14 cellular contexts compared by ENCODE assay signal in genomic region chr1:156101880-156102279, GRCh38. TPM values are rescaled to one million over a fixed set of nuclear protein-coding genes. Genes with fewer than 3 reads are reported as not detected.
DNase-seq lines count a peak whose midpoint lies in the region; ATAC-seq and TF ChIP-seq lines count a peak whose summit lies in the region.
"Had no signal": no experiment of that assay in that cellular context is flagged by ENCODE, and none has a peak within 500 bp of the region (broad histone marks: within the 10 kb centered on the region; RNA-seq: fewer than 3 reads in every experiment).

No MANE protein-coding gene starts in this region.

- H3K27me3 Mint-ChIP-seq in activated CD4-positive, alpha-beta T cell treated with anti-CD3 and anti-CD28 coated beads for 36 hours: peaks cover 5% of the 10 kb centered on the region

- H3K18ac ChIP-seq in mesenchymal stem cell (ENCODE audit: low read depth in 1 of 2, low read length in 2 of 2): peak overlapping the region in 1 of 2 experiments; percentile 49

- H3K9me3 ChIP-seq in ascending aorta (no peaks in the 10 kb centered on the region), mesenchymal stem cell (ENCODE audit: control insufficient read depth, low read length) (no peaks in the 10 kb centered on the region), subcutaneous abdominal adipose tissue (ENCODE audit: control insufficient read depth in 5 of 5, low read length in 5 of 5) (no peaks in the 10 kb centered on the region), left lung (no peaks in the 10 kb centered on the region)
- H3K9me3 ChIP-seq: prostate gland had no signal

- intact Hi-C loops in activated CD4-positive, alpha-beta T cell treated with anti-CD3 and anti-CD28 coated beads for 36 hours (cut with DNase I, micrococcal nuclease): no loop called here
- intact Hi-C loops in ascending aorta (cut with DNase I) (no loop called here), left lung (cut with DNase I) (no loop called here)

- H2BK120ac ChIP-seq in mesenchymal stem cell (ENCODE audit: low read depth, low read length): no peak overlapping the region

- H3K27ac ChIP-seq in ascending aorta: peak overlapping the region; percentile 95 to 96
- no peak overlapping the region for H3K27ac ChIP-seq in mesenchymal stem cell (ENCODE audit: low read length, poor library complexity, severe bottlenecking)
- H3K27ac ChIP-seq in subcutaneous abdominal adipose tissue (ENCODE audit: low read depth, low read length): peak overlapping the region; percentile 98
- peak overlapping the region in 1 of 2 donors; percentile 94 for H3K27ac ChIP-seq in left lung
- H3K27ac ChIP-seq: prostate gland had no signal

- no peaks in the 10 kb centered on the region for H3K9me3 Mint-ChIP-seq in activated CD4-positive, alpha-beta T cell treated with anti-CD3 and anti-CD28 coated beads for 36 hours (ENCODE audit: low read depth)

- no peak overlapping the region for H4K8ac ChIP-seq in mesenchymal stem cell (ENCODE audit: low read length)

- H3K9ac ChIP-seq in mesenchymal stem cell (ENCODE audit: low read length): peak overlapping the region; percentile 99
- H3K9ac ChIP-seq in subcutaneous abdominal adipose tissue (ENCODE audit: low read length in 5 of 5): peak overlapping the region in 1 of 5 donors; percentile 49

- no peak overlapping the region for H2AFZ ChIP-seq in mesenchymal stem cell (ENCODE audit: low read depth, low read length)

- peaks cover 17% of the 10 kb centered on the region for H3K79me1 ChIP-seq in mesenchymal stem cell (replicated peaks; ENCODE audit: low read length, poor library complexity, severe bottlenecking)

- H3K4ac ChIP-seq in mesenchymal stem cell (ENCODE audit: low read depth in 1 of 2, low read length in 2 of 2): no peak overlapping the region

- H2BK5ac ChIP-seq in mesenchymal stem cell (ENCODE audit: low read depth, low read length, poor library complexity, severe bottlenecking): no peak overlapping the region

- H2BK15ac ChIP-seq in mesenchymal stem cell (ENCODE audit: low read depth, poor library complexity, severe bottlenecking): no peak overlapping the region

- ATAC-seq in activated CD4-positive, alpha-beta T cell treated with anti-CD3 and anti-CD28 coated beads for 36 hours: no peak
- no peak for ATAC-seq in left lung

- POLR2A ChIA-PET in activated CD4-positive, alpha-beta T cell treated with anti-CD3 and anti-CD28 coated beads for 36 hours (lab: Charles Lee): interaction anchor here (1.3 kb wide), 1 partner anchor 14 kb away, joined by 3 read pairs; no protein-coding TSS in a partner anchor

- H3K4me1 Mint-ChIP-seq in activated CD4-positive, alpha-beta T cell treated with anti-CD3 and anti-CD28 coated beads for 36 hours: peaks cover 82% of the 10 kb centered on the region

- no peak for DNase-seq in activated CD4-positive, alpha-beta T cell treated with anti-CD3 and anti-CD28 coated beads for 36 hours
- DNase-seq in activated CD4-positive, alpha-beta T cell treated with anti-CD3 and anti-CD28 coated beads, Interleukin-2, amount 50 U/mL, for 48 hours: no peak
- DNase-seq in ascending aorta (ENCODE audit: low spot score in 2 of 2) (peak in 1 of 2 donors; percentile 69), mesenchymal stem cell (peak; percentile 38), DMS 273 treated with DMSO at 0.1 percent for 48 hours (lab: John Stamatoyannopoulos, UW) (no peak), glomerular visceral epithelial cell (ENCODE audit: extremely low spot score) (no peak), left lung (no peak)
- DNase-seq: 8988T; DMS53; effector CD4-positive, alpha-beta T cell; NCI-H1436 had no signal

- H3K4me1 ChIP-seq in ascending aorta (peaks cover 46 to 62% of the 10 kb centered on the region in 2 donors), mesenchymal stem cell (ENCODE audit: control insufficient read depth, insufficient read depth, low read depth, low read length) (peaks cover 51% of the 10 kb centered on the region), subcutaneous abdominal adipose tissue (ENCODE audit: control insufficient read depth in 5 of 5, insufficient read depth in 5 of 5, low read length in 5 of 5) (peaks cover 41 to 69% (median 63%) of the 10 kb centered on the region in 5 donors), left lung (peaks cover 42 to 72% of the 10 kb centered on the region in 2 donors)

- no peak overlapping the region for H3K23ac ChIP-seq in mesenchymal stem cell (ENCODE audit: low read length in 2 of 2)

- no peak overlapping the region for H3K14ac ChIP-seq in mesenchymal stem cell (ENCODE audit: low read length in 2 of 2)

- 69% methylated on average over 6 of the region's 6 CpGs for WGBS in mesenchymal stem cell

- H3K27ac Mint-ChIP-seq in activated CD4-positive, alpha-beta T cell treated with anti-CD3 and anti-CD28 coated beads for 36 hours: peak overlapping the region; percentile 38

- H3K4me3 ChIP-seq in ascending aorta (no peak overlapping the region), mesenchymal stem cell (ENCODE audit: insufficient read depth in 1 of 2, low read depth in 1 of 2, low read length in 2 of 2) (peak overlapping the region in 1 of 2 experiments; percentile 74), subcutaneous abdominal adipose tissue (ENCODE audit: low read depth in 1 of 5, low read length in 5 of 5) (peak overlapping the region in 1 of 5 donors; percentile 37), left lung (no peak overlapping the region)
- H3K4me3 ChIP-seq: lung, prostate gland had no signal

- CTCF ChIA-PET in activated CD4-positive, alpha-beta T cell treated with anti-CD3 and anti-CD28 coated beads for 36 hours (lab: Charles Lee): interaction anchor here (0.7 to 29.4 kb wide), 2 partner anchors 23 to 119 kb away, joined by 3 to 929 read pairs; partner anchors contain the start of gene LMNA

- H2AK5ac ChIP-seq in mesenchymal stem cell (ENCODE audit: low read length, severe bottlenecking): no peak overlapping the region

- no peak overlapping the region for H3K4me2 ChIP-seq in mesenchymal stem cell (ENCODE audit: low read length, poor library complexity, severe bottlenecking)

- peaks cover 2% of the 10 kb centered on the region for H3K36me3 Mint-ChIP-seq in activated CD4-positive, alpha-beta T cell treated with anti-CD3 and anti-CD28 coated beads for 36 hours (ENCODE audit: low read depth)

- no peak overlapping the region for H3K4me3 Mint-ChIP-seq in activated CD4-positive, alpha-beta T cell treated with anti-CD3 and anti-CD28 coated beads for 36 hours

- TF ChIP-seq CTCF in ascending aorta (IDR thresholded peaks at IDR 0.05): no peak
- no peak for TF ChIP-seq CTCF in left lung (IDR thresholded peaks at IDR 0.05)

- H3K27me3 ChIP-seq in ascending aorta: no peaks in the 10 kb centered on the region
- H3K27me3 ChIP-seq in mesenchymal stem cell (ENCODE audit: control insufficient read depth in 1 of 2, insufficient read depth in 1 of 2, low read length in 2 of 2): no peaks in the 10 kb centered on the region
- H3K27me3 ChIP-seq in subcutaneous abdominal adipose tissue (ENCODE audit: control insufficient read depth in 5 of 5, insufficient read depth in 4 of 5, low read length in 5 of 5): no peaks in the 10 kb centered on the region
- peaks cover 0 to 42% of the 10 kb centered on the region in 2 donors for H3K27me3 ChIP-seq in left lung

- peak overlapping the region in 1 of 2 experiments; percentile 66 for H2BK12ac ChIP-seq in mesenchymal stem cell (ENCODE audit: low read length in 2 of 2)

- H4K91ac ChIP-seq in mesenchymal stem cell (ENCODE audit: low read length): no peak overlapping the region

- H3K36me3 ChIP-seq in ascending aorta (no peaks in the 10 kb centered on the region), mesenchymal stem cell (ENCODE audit: control insufficient read depth in 1 of 2, insufficient read depth in 2 of 2, low read depth in 1 of 2, low read length in 2 of 2) (no peaks in the 10 kb centered on the region), subcutaneous abdominal adipose tissue (ENCODE audit: control insufficient read depth in 5 of 5, insufficient read depth in 5 of 5, low read length in 5 of 5) (no peaks in the 10 kb centered on the region), left lung (no peaks in the 10 kb centered on the region)
- H3K36me3 ChIP-seq: prostate gland had no signal

RNA-seq across cellular contexts. Expression of gene LMNA, which starts 12.6 kb away (rescaled TPM):
- total RNA-seq in activated CD4-positive, alpha-beta T cell treated with anti-CD3 and anti-CD28 coated beads for 36 hours: 100 to 1,000 TPM; 184 to 218 TPM
- total RNA-seq in ascending aorta (783 TPM), left lung (100 to 1,000 TPM; 425 to 437 TPM)
- polyA plus RNA-seq in mesenchymal stem cell (2013, experiment 1 of 2): 732 TPM
- polyA plus RNA-seq in mesenchymal stem cell (2013, experiment 2 of 2): 747 TPM

RNA-seq across cellular contexts. Expression of gene MEX3A, which starts 19.6 kb away (rescaled TPM):
- total RNA-seq in activated CD4-positive, alpha-beta T cell treated with anti-CD3 and anti-CD28 coated beads for 36 hours: under 1 TPM; 0.48 to 0.79 TPM
- total RNA-seq in ascending aorta (1.3 TPM), left lung (1 to 10 TPM in 1 of 2 donors, under 1 TPM in 1; 0.86 to 3.6 TPM)
- 10.4 TPM for polyA plus RNA-seq in mesenchymal stem cell (2013, experiment 1 of 2)
- 10.7 TPM for polyA plus RNA-seq in mesenchymal stem cell (2013, experiment 2 of 2)

RNA-seq across cellular contexts. Expression of gene RAB25, which starts 40.9 kb away (rescaled TPM):
- total RNA-seq in activated CD4-positive, alpha-beta T cell treated with anti-CD3 and anti-CD28 coated beads for 36 hours: under 1 TPM; 0.46 to 0.77 TPM
- not detected for total RNA-seq in ascending aorta
- not detected for polyA plus RNA-seq in mesenchymal stem cell (2013, experiment 1 of 2)
- not detected for polyA plus RNA-seq in mesenchymal stem cell (2013, experiment 2 of 2)
- 100 to 1,000 TPM in 1 of 2 donors, 10 to 100 TPM in 1; 59.4 to 148 TPM for total RNA-seq in left lung

RNA-seq across cellular contexts. Expression of gene LAMTOR2, which starts 47.3 kb away (rescaled TPM):
- 10 to 100 TPM; 26.1 to 50.3 TPM for total RNA-seq in activated CD4-positive, alpha-beta T cell treated with anti-CD3 and anti-CD28 coated beads for 36 hours
- 43.9 TPM for total RNA-seq in ascending aorta
- polyA plus RNA-seq in mesenchymal stem cell (2013, experiment 1 of 2): 87.6 TPM
- 91.2 TPM for polyA plus RNA-seq in mesenchymal stem cell (2013, experiment 2 of 2)
- 10 to 100 TPM; 65.4 to 71.0 TPM for total RNA-seq in left lung

RNA-seq across cellular contexts. Expression of gene UBQLN4, which starts 48.3 kb away (rescaled TPM):
- 10 to 100 TPM; 34.5 to 49.0 TPM for total RNA-seq in activated CD4-positive, alpha-beta T cell treated with anti-CD3 and anti-CD28 coated beads for 36 hours
- total RNA-seq in ascending aorta (28.7 TPM), left lung (10 to 100 TPM; 28.7 to 35.9 TPM)
- polyA plus RNA-seq in mesenchymal stem cell (2013, experiment 1 of 2): 21.8 TPM
- 21.1 TPM for polyA plus RNA-seq in mesenchymal stem cell (2013, experiment 2 of 2)

Comparison
In these comparisons a context has a peak if more than half of its experiments do, and no peak if none do; other contexts are left out.
1. RNA of gene RAB25, which starts 40.9 kb away (total RNA-seq): 59.4 to 148 TPM in left lung; 0.46 to 0.77 TPM in activated CD4-positive, alpha-beta T cell treated with anti-CD3 and anti-CD28 coated beads for 36 hours and not detected in ascending aorta (single experiment); every median in the first group is over 10 times any median in the second.